ENCODE assay signal across 17 cellular contexts in genomic region chrX:31178064-31178768, GRCh38.
DNase-seq lines count a peak whose midpoint lies in the region; ATAC-seq and TF ChIP-seq lines count a peak whose summit lies in the region.
"Had no signal": no experiment of that assay in that cellular context is flagged by ENCODE, and none has a peak within 500 bp of the region (broad histone marks: within the 10 kb centered on the region; RNA-seq: fewer than 3 reads in every experiment).

No MANE protein-coding gene starts in this region.

- no peaks in the 10 kb centered on the region for H3K36me3 ChIP-seq in body of pancreas (replicated peaks in 1 of 2; ENCODE audit: insufficient read depth in 1 of 2, low read depth in 2 of 2)
- H3K36me3 ChIP-seq: cardiac muscle cell, MG63, prostate gland had no signal

- no peaks in the 10 kb centered on the region for H3K27me3 ChIP-seq in body of pancreas
- H3K27me3 ChIP-seq: cardiac muscle cell, MG63 had no signal

- peak overlapping the region in 3 of 4 donors; percentile 1 to 49 (median 30) for H3K27ac ChIP-seq in body of pancreas
- H3K27ac ChIP-seq: cardiac muscle cell, prostate gland had no signal

- TF ChIP-seq CTCF in body of pancreas (IDR thresholded peaks at IDR 0.05) = no peak

- no peaks in the 10 kb centered on the region for H3K9me3 ChIP-seq in body of pancreas
- H3K9me3 ChIP-seq: MG63, prostate gland had no signal

- intact Hi-C loops in body of pancreas (cut with DNase I) = no loop called here

- no peak for DNase-seq in body of pancreas
- no peak for DNase-seq in inferior parietal cortex (ENCODE audit: extremely low spot score)
- DNase-seq in NCI-H345 (lab: John Stamatoyannopoulos, UW) = no peak
- DNase-seq in AG08395 (ENCODE audit: low spot score) = no peak
- DNase-seq: activated CD4-positive, CD25-positive, alpha-beta regulatory T cell treated with anti-CD3 and anti-CD28 coated beads, Interleukin-2, amount 50 U/mL, for 72 hours; activated naive CD8-positive, alpha-beta T cell treated with anti-CD3 and anti-CD28 coated beads for 36 hours; activated T-cell treated with anti-CD3 and anti-CD28 coated beads for 4 hours; DMS153; foreskin melanocyte; MG63; NCI-H1930 had no signal

- H3K4me3 ChIP-seq in body of pancreas = no peak overlapping the region
- H3K4me3 ChIP-seq: cardiac muscle cell, MG63, prostate gland had no signal

- peaks cover 56% of the 10 kb centered on the region for H3K4me1 ChIP-seq in body of pancreas
- H3K4me1 ChIP-seq: prostate gland had no signal

- WGBS in body of pancreas, 2 donors = 36 to 43% methylated on average over 6 of the region's 6 CpGs

- TF ChIP-seq POLR2A in body of pancreas (IDR thresholded peaks at IDR 0.05) = no peak

- peak; percentile 72 for ATAC-seq in GM18519 (IDR thresholded peaks at IDR 0.05; ENCODE audit: low FRiP score, unreplicated experiment)
- peak; percentile 70 for ATAC-seq in GM21447 (IDR thresholded peaks at IDR 0.05; ENCODE audit: unreplicated experiment)
- ATAC-seq in HG03097 (IDR thresholded peaks at IDR 0.05; ENCODE audit: low FRiP score, unreplicated experiment) = peak; percentile 62
- peak; percentile 21 for ATAC-seq in body of pancreas
- ATAC-seq in SK-N-SH treated with all-trans-retinoic acid at 6 μM for 48 hours = no peak

TF ChIP-seq in SK-N-SH treated with all-trans-retinoic acid at 6 μM for 48 hours, 23 proteins besides CTCF, POLR2A, EP300 and RAD21:
- TF ChIP-seq ARNTL (CRISPR knock-in tag; IDR thresholded peaks at IDR 0.05; ENCODE audit: borderline replicate concordance, low read depth) (no peak), ZNF70 (CRISPR knock-in tag; IDR thresholded peaks at IDR 0.05) (no peak), TCF4 (CRISPR knock-in tag; IDR thresholded peaks at IDR 0.05; ENCODE audit: borderline replicate concordance) (no peak), CSRNP3 (CRISPR knock-in tag; IDR thresholded peaks at IDR 0.05) (no peak), ZFP3 (CRISPR knock-in tag; IDR thresholded peaks at IDR 0.05) (no peak), ZC3H10 (CRISPR knock-in tag; IDR thresholded peaks at IDR 0.05) (no peak), ZNF8 (CRISPR knock-in tag; IDR thresholded peaks at IDR 0.05) (no peak), GLIS3 (CRISPR knock-in tag; IDR thresholded peaks at IDR 0.05) (no peak), PATZ1 (CRISPR knock-in tag; IDR thresholded peaks at IDR 0.05; ENCODE audit: borderline replicate concordance) (no peak), ZFP30 (CRISPR knock-in tag; IDR thresholded peaks at IDR 0.05) (no peak), BACH2 (CRISPR knock-in tag; IDR thresholded peaks at IDR 0.05; ENCODE audit: borderline replicate concordance) (no peak), RARB (CRISPR knock-in tag; IDR thresholded peaks at IDR 0.05) (no peak), SNAI2 (CRISPR knock-in tag; IDR thresholded peaks at IDR 0.05) (no peak), TSHZ2 (CRISPR knock-in tag; IDR thresholded peaks at IDR 0.05) (no peak), ISL1 (CRISPR knock-in tag; IDR thresholded peaks at IDR 0.05) (no peak), CSDC2 (CRISPR knock-in tag; IDR thresholded peaks at IDR 0.05) (no peak), CREB5 (CRISPR knock-in tag; IDR thresholded peaks at IDR 0.05; ENCODE audit: low read depth) (no peak)
